26 cellular contexts compared by ENCODE assay signal in genomic region chr3:122351612-122352011, GRCh38. TPM values are rescaled to one million over a fixed set of nuclear protein-coding genes. Genes with fewer than 3 reads are reported as not detected.
DNase-seq lines count a peak whose midpoint lies in the region; ATAC-seq, FAIRE-seq and TF ChIP-seq lines count a peak whose summit lies in the region.
"Had no signal": no experiment of that assay in that cellular context is flagged by ENCODE, and none has a peak within 500 bp of the region (broad histone marks: within the 10 kb centered on the region; RNA-seq: fewer than 3 reads in every experiment).

No MANE protein-coding gene starts in this region.

- no peaks in the 10 kb centered on the region for H3K36me3 ChIP-seq in transverse colon
- H3K36me3 ChIP-seq: BLaER1, HAP-1 had no signal

- peak; percentile 1 for DNase-seq in NCI-H748 (lab: John Stamatoyannopoulos, UW; ENCODE audit: unreplicated experiment)
- no peak for DNase-seq in NCI-H748 treated with DMSO at 0.1 percent for 48 hours (lab: John Stamatoyannopoulos, UW)
- DNase-seq in transverse colon, result no peak
- no peak for DNase-seq in GM19238 (ENCODE audit: insufficient read length, low spot score)
- DNase-seq in RKO (ENCODE audit: low spot score), result no peak
- DNase-seq: Caco-2; CD4-positive, CD25-positive, alpha-beta regulatory T cell; CD8-positive, alpha-beta T cell; DMS153; DMS79 treated with DMSO at 0.1 percent for 48 hours; GF-D8; HFFc6 had no signal

- no peaks in the 10 kb centered on the region for H3K27me3 ChIP-seq in transverse colon
- H3K27me3 ChIP-seq: BLaER1 had no signal

- WGBS in transverse colon (ENCODE audit: low coverage in 1 of 2), 2 donors, result 63 to 78% methylated on average over 2 to 4 of the region's 4 CpGs

- TF ChIP-seq POLR2A in transverse colon (IDR thresholded peaks at IDR 0.05), result no peak

- intact Hi-C loops in transverse colon (cut with DNase I; ENCODE audit: low total_unique reads), result no loop called here

- TF ChIP-seq CTCF in transverse colon (IDR thresholded peaks at IDR 0.05), result no peak

- no peak for TF ChIP-seq EP300 in transverse colon (IDR thresholded peaks at IDR 0.05; ENCODE audit: low read depth)

- ATAC-seq in esophagus mucosa (peak; percentile 76), GM21381 (IDR thresholded peaks at IDR 0.05; ENCODE audit: unreplicated experiment) (no peak)
- ATAC-seq: CD8-positive, alpha-beta T cell; GM23338 had no signal

- H3K4me3 ChIP-seq in transverse colon, result no peak overlapping the region
- H3K4me3 ChIP-seq: BLaER1, GM23338, HAP-1 had no signal

- no peaks in the 10 kb centered on the region for H3K9me3 ChIP-seq in transverse colon
- H3K9me3 ChIP-seq: Caco-2, HAP-1 had no signal

- in situ Hi-C loops in transverse colon (cut with MboI; ENCODE audit: low pct_ligation_motif_present in 1 of 4, low pct_unique_long_range_greater_than_20kb in 1 of 4, low sequenced_read_pairs in 3 of 4), result no loop called here

- peak; percentile 49 for FAIRE-seq in colon (lab: Jason Lieb, UNC)
- FAIRE-seq: A204.1, GM12891, GM19239 had no signal

- H3K27ac ChIP-seq in transverse colon, result peak overlapping the region; percentile 71 to 87 (median 78)
- H3K27ac ChIP-seq: 22Rv1, BLaER1, C4-2B had no signal

- peaks cover 0 to 27% (median 13%) of the 10 kb centered on the region in 4 donors for H3K4me1 ChIP-seq in transverse colon
- H3K4me1 ChIP-seq: BLaER1, Caco-2, HAP-1 had no signal

RNA-seq across cellular contexts. Expression of gene CSTA, which starts 26.6 kb away (rescaled TPM):
- 2,321 TPM for total RNA-seq in esophagus mucosa
- total RNA-seq in transverse colon, result 1 to 10 TPM in 1 of 4 donors, not detected in 3; 1.4 TPM
- total RNA-seq: B cell; CD4-positive, CD25-positive, alpha-beta regulatory T cell; CD8-positive, alpha-beta T cell; Daoy; G401; GM23338 had no signal

RNA-seq across cellular contexts. Expression of gene MIX23, which starts 31.4 kb away (rescaled TPM):
- total RNA-seq in esophagus mucosa (43.3 TPM), transverse colon (10 to 100 TPM in 2 of 4 donors, 1 to 10 TPM in 2; 4.5 to 28.7 (median 10.7) TPM)

RNA-seq across cellular contexts. Expression of gene FAM162A, which starts 32.4 kb away (rescaled TPM):
- total RNA-seq in esophagus mucosa (106 TPM), transverse colon (100 to 1,000 TPM in 1 of 4 donors, 10 to 100 TPM in 3; 11.2 to 116 (median 57.6) TPM)

Comparison
In these comparisons a context has a peak if more than half of its experiments do, and no peak if none do; other contexts are left out.
1. RNA of gene CSTA, which starts 26.6 kb away (total RNA-seq): 2,321 TPM in esophagus mucosa (single experiment); 1.4 TPM in transverse colon; every median in the first group is over 100 times any median in the second.